ENCODE assay signal across 27 cellular contexts in genomic region chr10:132696728-132697567, GRCh38.
DNase-seq lines count a peak whose midpoint lies in the region; ATAC-seq and TF ChIP-seq lines count a peak whose summit lies in the region.
"Had no signal": no experiment of that assay in that cellular context is flagged by ENCODE, and none has a peak within 500 bp of the region (broad histone marks: within the 10 kb centered on the region; RNA-seq: fewer than 3 reads in every experiment).

No MANE protein-coding gene starts in this region.

- TF ChIP-seq POLR2A in IMR-90 (IDR thresholded peaks at IDR 0.05; ENCODE audit: low read depth, low read length) (no peak), GM18505 (IDR thresholded peaks at IDR 0.05; ENCODE audit: borderline replicate concordance, extremely low read depth, insufficient read depth, insufficient read length) (no peak)

- no peak overlapping the region for H4K8ac ChIP-seq in IMR-90 (ENCODE audit: low read depth in 2 of 2, low read length in 2 of 2)

- no peak overlapping the region for H4K91ac ChIP-seq in IMR-90 (ENCODE audit: insufficient read depth, low read depth, low read length)

- POLR2A ChIA-PET in IMR-90 (lab: Charles Lee; ENCODE audit: unreplicated experiment), result no interaction called here

- no peak overlapping the region for H4K5ac ChIP-seq in IMR-90 (ENCODE audit: low read depth, low read length)

- H3K4me3 Mint-ChIP-seq in immature natural killer cell, result peak overlapping the region in 2 of 5 donors; percentile 48 to 76
- H3K4me3 Mint-ChIP-seq: activated CD4-positive, alpha-beta T cell treated with anti-CD3 and anti-CD28 coated beads for 36 hours; activated naive CD4-positive, alpha-beta T cell treated with anti-CD3 and anti-CD28 coated beads for 36 hours; activated T-cell treated with anti-CD3 and anti-CD28 coated beads, Interleukin-2, amount 50 U/mL, for 24 hours; CD4-positive, alpha-beta memory T cell had no signal

- H3K27me3 ChIP-seq in IMR-90 (ENCODE audit: control insufficient read depth, insufficient read depth, low read length), result no peaks in the 10 kb centered on the region
- H3K27me3 ChIP-seq: ascending aorta, ovary had no signal

- 0 out of 2 replicates have a peak, but pooled peaks cover 11% of the 10 kb centered on the region for H3K36me3 ChIP-seq in IMR-90 (ENCODE audit: control insufficient read depth, insufficient read depth, low read length)
- H3K36me3 ChIP-seq: ovary had no signal

- H3K4me2 ChIP-seq in IMR-90 (ENCODE audit: low read depth, low read length), result no peak overlapping the region

- H3K9me3 ChIP-seq in IMR-90 (ENCODE audit: control insufficient read depth, insufficient read depth, low read length), result no peaks in the 10 kb centered on the region
- H3K9me3 ChIP-seq: ascending aorta, ovary had no signal

- no peak overlapping the region for H3K18ac ChIP-seq in IMR-90 (ENCODE audit: low read depth, low read length)

- H3K9me3 Mint-ChIP-seq in immature natural killer cell, result peaks cover 0 to 6% (median 1%) of the 10 kb centered on the region in 6 donors

- ATAC-seq in IMR-90 (ENCODE audit: low read depth), result no peak
- ATAC-seq in sciatic nerve, result no peak
- ATAC-seq in GM18517 (IDR thresholded peaks at IDR 0.05; ENCODE audit: unreplicated experiment), result no peak
- no peak for ATAC-seq in GM18505 (IDR thresholded peaks at IDR 0.05; ENCODE audit: unreplicated experiment)

- H3K4me1 Mint-ChIP-seq in immature natural killer cell, result peaks cover 23% of the 10 kb centered on the region in 2 donors
- H3K4me1 Mint-ChIP-seq: activated CD4-positive, alpha-beta T cell treated with anti-CD3 and anti-CD28 coated beads for 36 hours had no signal

- DNase-seq in IMR-90, result no peak
- peak; percentile 52 for DNase-seq in coronary artery (ENCODE audit: low spot score)
- DNase-seq in immature natural killer cell, result no peak
- peak; percentile 45 for DNase-seq in sciatic nerve (ENCODE audit: low spot score)
- DNase-seq in NCI-H345 (lab: John Stamatoyannopoulos, UW), result no peak
- DNase-seq in SKM-1 treated with dmso at 0.1 percent for 144 hours (lab: John Stamatoyannopoulos, UW; ENCODE audit: unreplicated experiment), result no peak
- DNase-seq: activated CD4-positive, alpha-beta T cell treated with anti-CD3 and anti-CD28 coated beads for 36 hours; activated naive CD4-positive, alpha-beta T cell treated with anti-CD3 and anti-CD28 coated beads for 36 hours; activated T-cell treated with anti-CD3 and anti-CD28 coated beads, Interleukin-2, amount 50 U/mL, for 24 hours; caudate nucleus; CD4-positive, alpha-beta memory T cell; dermis blood vessel endothelial cell; DMS 273 treated with DMSO at 0.1 percent for 48 hours; glutamatergic neuron; GM23248; KBM-7; kidney glomerular epithelial cell; mesendoderm; NCI-H146; NCI-H2171; NCI-H526 treated with DMSO at 0.1 percent for 48 hours; stimulated activated CD4-positive, alpha-beta T cell treated with anti-CD3 and anti-CD28 coated beads, Interleukin-15, amount 100 ng/mL, for 24 hours; T-helper 2 cell had no signal

- no peak overlapping the region for H2AK5ac ChIP-seq in IMR-90 (ENCODE audit: low read depth, low read length)

- in situ Hi-C loops in IMR-90 (cut with MboI; ENCODE audit: low sequenced_read_pairs), result no loop called here

- H3K23ac ChIP-seq in IMR-90 (ENCODE audit: low read depth, low read length), result no peak overlapping the region

- H3K4me3 ChIP-seq in IMR-90 (ENCODE audit: insufficient read depth, low read depth, low read length) (no peak overlapping the region), coronary artery (no peak overlapping the region)
- H3K4me3 ChIP-seq: ascending aorta, GM23248, ovary had no signal

- BruUV-seq in IMR-90 (replicated peaks; lab: Mats Ljungman, UMichigan), result no TSS peak

- no peaks in the 10 kb centered on the region for H3K9me1 ChIP-seq in IMR-90 (ENCODE audit: insufficient read depth, low read length)

- H3K14ac ChIP-seq in IMR-90 (replicated peaks; ENCODE audit: low read depth, low read length), result no peak overlapping the region

- H2BK120ac ChIP-seq in IMR-90 (ENCODE audit: low read depth, low read length), result no peak overlapping the region

- H3K4me1 ChIP-seq in IMR-90 (ENCODE audit: control insufficient read depth, insufficient read depth, low read length), result peaks cover 14% of the 10 kb centered on the region
- H3K4me1 ChIP-seq: ascending aorta had no signal

- TF ChIP-seq CTCF in IMR-90 (conservative IDR thresholded peaks at IDR 0.05; ENCODE audit: low read depth, low read length) (no peak), coronary artery (IDR thresholded peaks at IDR 0.05) (no peak)

- H3K4ac ChIP-seq in IMR-90 (ENCODE audit: low read depth, low read length), result no peak overlapping the region

- TF ChIP-seq RAD21 in IMR-90 (IDR thresholded peaks at IDR 0.05; ENCODE audit: low read length), result no peak

- H2BK20ac ChIP-seq in IMR-90 (ENCODE audit: low read depth, low read length), result no peak overlapping the region

- H2BK15ac ChIP-seq in IMR-90 (ENCODE audit: low read depth, low read length), result no peak overlapping the region

- intact Hi-C loops in IMR-90 (cut with micrococcal nuclease) (no loop called here), sciatic nerve (cut with DNase I) (no loop called here)

- peaks cover 0 to 12% of the 10 kb centered on the region in 2 experiments; a peak in 2 of 4 replicates for H3K79me1 ChIP-seq in IMR-90 (ENCODE audit: low read depth in 1 of 2, low read length in 2 of 2)

- CTCF ChIA-PET in IMR-90 (lab: Yijun Ruan, JAX), result no interaction called here

- H3K27me3 Mint-ChIP-seq in immature natural killer cell (ENCODE audit: low read depth in 3 of 3), result peaks cover 0 to 1% (median 0%) of the 10 kb centered on the region in 3 donors
- H3K27me3 Mint-ChIP-seq: activated CD4-positive, alpha-beta T cell treated with anti-CD3 and anti-CD28 coated beads for 36 hours; activated T-cell treated with anti-CD3 and anti-CD28 coated beads, Interleukin-2, amount 50 U/mL, for 24 hours; CD4-positive, alpha-beta memory T cell had no signal

- no peak overlapping the region for H3K56ac ChIP-seq in IMR-90 (ENCODE audit: extremely low read depth, insufficient read depth, low read length)

- H3K27ac ChIP-seq in IMR-90 (ENCODE audit: insufficient read depth, low read length) (no peak overlapping the region), coronary artery (no peak overlapping the region)
- H3K27ac ChIP-seq: ascending aorta, GM23248, ovary had no signal

- H3K27ac Mint-ChIP-seq in immature natural killer cell, result peak overlapping the region in 5 of 6 donors; percentile 22 to 86 (median 82)
- H3K27ac Mint-ChIP-seq: activated CD4-positive, alpha-beta T cell treated with anti-CD3 and anti-CD28 coated beads for 36 hours; activated naive CD4-positive, alpha-beta T cell treated with anti-CD3 and anti-CD28 coated beads for 36 hours; activated T-cell treated with anti-CD3 and anti-CD28 coated beads, Interleukin-2, amount 50 U/mL, for 24 hours had no signal

- peak overlapping the region; percentile 26 for H2AK9ac ChIP-seq in IMR-90 (replicated peaks; ENCODE audit: low read depth, low read length, poor library complexity)

- dilution Hi-C loops in IMR-90 (cut with HindIII; ENCODE audit: low sequenced_read_pairs, unreplicated experiment), result no loop called here

- H3K36me3 Mint-ChIP-seq in immature natural killer cell, result peaks cover 0 to 19% (median 6%) of the 10 kb centered on the region in 3 donors

- H2AFZ ChIP-seq in IMR-90 (replicated peaks; ENCODE audit: low read length, poor library complexity), result no peak overlapping the region
- H2AFZ ChIP-seq: GM23248 had no signal

- H2BK5ac ChIP-seq in IMR-90 (ENCODE audit: low read depth, low read length, poor library complexity, severe bottlenecking), result no peak overlapping the region

- 87% methylated on average over 4 of the region's 13 CpGs; no CpG with 5 or more reads in 1 of the 2 experiments for WGBS in IMR-90 (ENCODE audit: extremely low coverage in 2 of 2, insufficient read length in 1 of 2), 2 experiments

- no peaks in the 10 kb centered on the region for H4K20me1 ChIP-seq in IMR-90 (ENCODE audit: insufficient read depth, low read length)

- H3K9ac ChIP-seq in IMR-90 (ENCODE audit: low read depth, low read length), result no peak overlapping the region
- H3K9ac ChIP-seq: GM23248 had no signal

TF ChIP-seq in IMR-90, 13 proteins besides CTCF, POLR2A, EP300 and RAD21:
- no peak for TF ChIP-seq MXI1 (IDR thresholded peaks at IDR 0.05; ENCODE audit: borderline replicate concordance, low read depth, low read length)
- TF ChIP-seq CHD1 (IDR thresholded peaks at IDR 0.05; ENCODE audit: low read depth, low read length), result no peak
- TF ChIP-seq CEBPB (IDR thresholded peaks at IDR 0.05; ENCODE audit: low read depth, low read length), result no peak
- no peak for TF ChIP-seq RCOR1 (IDR thresholded peaks at IDR 0.05; ENCODE audit: insufficient replicate concordance, low read length)
- no peak for TF ChIP-seq SMC3 (IDR thresholded peaks at IDR 0.05; ENCODE audit: low read depth, low read length)
- no peak for TF ChIP-seq RFX5 (IDR thresholded peaks at IDR 0.05; ENCODE audit: low read depth, low read length)
- TF ChIP-seq MAZ (IDR thresholded peaks at IDR 0.05; ENCODE audit: borderline replicate concordance, low read depth, low read length), result no peak
- no peak for TF ChIP-seq BHLHE40 (IDR thresholded peaks at IDR 0.05; ENCODE audit: low read depth, low read length)
- TF ChIP-seq MAFK (IDR thresholded peaks at IDR 0.05; ENCODE audit: low read depth, low read length), result no peak
- TF ChIP-seq FOS (IDR thresholded peaks at IDR 0.05; ENCODE audit: low read depth, low read length), result no peak
- TF ChIP-seq, protein P1, sequence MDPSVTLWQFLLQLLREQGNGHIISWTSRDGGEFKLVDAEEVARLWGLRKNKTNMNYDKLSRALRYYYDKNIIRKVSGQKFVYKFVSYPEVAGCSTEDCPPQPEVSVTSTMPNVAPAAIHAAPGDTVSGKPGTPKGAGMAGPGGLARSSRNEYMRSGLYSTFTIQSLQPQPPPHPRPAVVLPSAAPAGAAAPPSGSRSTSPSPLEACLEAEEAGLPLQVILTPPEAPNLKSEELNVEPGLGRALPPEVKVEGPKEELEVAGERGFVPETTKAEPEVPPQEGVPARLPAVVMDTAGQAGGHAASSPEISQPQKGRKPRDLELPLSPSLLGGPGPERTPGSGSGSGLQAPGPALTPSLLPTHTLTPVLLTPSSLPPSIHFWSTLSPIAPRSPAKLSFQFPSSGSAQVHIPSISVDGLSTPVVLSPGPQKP (IDR thresholded peaks at IDR 0.05; ENCODE audit: borderline replicate concordance, low read depth, low read length), result no peak
- TF ChIP-seq, protein P2, sequence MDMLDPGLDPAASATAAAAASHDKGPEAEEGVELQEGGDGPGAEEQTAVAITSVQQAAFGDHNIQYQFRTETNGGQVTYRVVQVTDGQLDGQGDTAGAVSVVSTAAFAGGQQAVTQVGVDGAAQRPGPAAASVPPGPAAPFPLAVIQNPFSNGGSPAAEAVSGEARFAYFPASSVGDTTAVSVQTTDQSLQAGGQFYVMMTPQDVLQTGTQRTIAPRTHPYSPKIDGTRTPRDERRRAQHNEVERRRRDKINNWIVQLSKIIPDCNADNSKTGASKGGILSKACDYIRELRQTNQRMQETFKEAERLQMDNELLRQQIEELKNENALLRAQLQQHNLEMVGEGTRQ (IDR thresholded peaks at IDR 0.05; ENCODE audit: low read depth, low read length), result no peak
- no peak for TF ChIP-seq NFE2L2 (IDR thresholded peaks at IDR 0.05; ENCODE audit: low read depth, low read length)

Comparison
In these comparisons a context has a peak if more than half of its experiments do, and no peak if none do; other contexts are left out.
1. DNase-seq: peak in coronary artery (single experiment) and sciatic nerve (single experiment); none in IMR-90 (single experiment), immature natural killer cell (0 of 3), NCI-H345 (single experiment) and SKM-1 treated with dmso at 0.1 percent for 144 hours (single experiment).